8 cellular contexts compared by ENCODE assay signal in genomic region chrX:119692241-119693031, GRCh38. TPM values are rescaled to one million over a fixed set of nuclear protein-coding genes. Genes with fewer than 3 reads are reported as not detected.
DNase-seq lines count a peak whose midpoint lies in the region; ATAC-seq lines count a peak whose summit lies in the region.

No MANE protein-coding gene starts in this region.

- ATAC-seq in HG02642 (IDR thresholded peaks at IDR 0.05; ENCODE audit: poor library complexity, unreplicated experiment) = peak; percentile 29
- ATAC-seq in Right ventricle myocardium inferior = peak; percentile 75
- ATAC-seq in HG02763 (IDR thresholded peaks at IDR 0.05; ENCODE audit: unreplicated experiment) = no peak

- H3K9me3 ChIP-seq in ES-I3 (ENCODE audit: control insufficient read depth, insufficient read depth, low read length) = no peaks in the 10 kb centered on the region

- no peaks in the 10 kb centered on the region for H3K36me3 ChIP-seq in ES-I3 (ENCODE audit: insufficient read depth, low read length)

- DNase-seq in RKO (ENCODE audit: low spot score) (peak; percentile 60), Right ventricle myocardium inferior (ENCODE audit: missing footprints) (peak; percentile 74), posterior cingulate gyrus (peak in 8 of 10 donors; percentile 9 to 90 (median 24)), NCI-H2196 (lab: John Stamatoyannopoulos, UW; ENCODE audit: unreplicated experiment) (no peak)
- peak; percentile 20 to 65 (median 37) for DNase-seq in activated naive CD4-positive, alpha-beta T cell (lab: John Stamatoyannopoulos, UW)

- H3K4me1 ChIP-seq in ES-I3 (ENCODE audit: insufficient read depth, low read length) = peaks cover 20% of the 10 kb centered on the region

- peak overlapping the region; percentile 92 for H3K9ac ChIP-seq in ES-I3 (ENCODE audit: low read depth, low read length)

- intact Hi-C loops in Right ventricle myocardium inferior (cut with DNase I) = no loop called here
- intact Hi-C loops in posterior cingulate gyrus (cut with DNase I) = no loop called here

RNA-seq across cellular contexts. Expression of gene SEPTIN6, which starts 0.5 kb away (rescaled TPM):
- 10.1 TPM for total RNA-seq in Right ventricle myocardium inferior
